9 cellular contexts compared by ENCODE assay signal in genomic region chr4:55854132-55854531, GRCh38. TPM values are rescaled to one million over a fixed set of nuclear protein-coding genes. Genes with fewer than 3 reads are reported as not detected.
DNase-seq lines count a peak whose midpoint lies in the region; ATAC-seq and TF ChIP-seq lines count a peak whose summit lies in the region.
"Had no signal": no experiment of that assay in that cellular context is flagged by ENCODE, and none has a peak within 500 bp of the region (broad histone marks: within the 10 kb centered on the region; RNA-seq: fewer than 3 reads in every experiment).

No MANE protein-coding gene starts in this region.

- dilution Hi-C loops in mammary epithelial cell (cut with HindIII; ENCODE audit: low sequenced_read_pairs), result no loop called here

- H3K18ac ChIP-seq in mesendoderm (ENCODE audit: low read length), result no peak overlapping the region

- no peaks in the 10 kb centered on the region for H3K27me3 ChIP-seq in mammary epithelial cell (ENCODE audit: insufficient read depth, low read length)
- H3K27me3 ChIP-seq in mesendoderm (ENCODE audit: insufficient read depth, low read length, poor library complexity), result no peaks in the 10 kb centered on the region

- H3K23ac ChIP-seq in mesendoderm (ENCODE audit: low read length), result no peak overlapping the region

- H3K79me2 ChIP-seq in mammary epithelial cell (ENCODE audit: insufficient read depth, low read length) (peaks cover 46% of the 10 kb centered on the region), mesendoderm (ENCODE audit: control insufficient read depth, insufficient read depth, low read length) (no peaks in the 10 kb centered on the region)

- peak overlapping the region; percentile 88 for H3K9ac ChIP-seq in mammary epithelial cell (ENCODE audit: insufficient read depth, low read length)
- peak overlapping the region; percentile 92 for H3K9ac ChIP-seq in mesendoderm (ENCODE audit: low read length)

- peak overlapping the region; percentile 93 for H3K4me2 ChIP-seq in mammary epithelial cell (ENCODE audit: insufficient read depth, low read depth, low read length)
- peak overlapping the region; percentile 85 for H3K4me2 ChIP-seq in mesendoderm (ENCODE audit: low read length)

- peaks cover 22% of the 10 kb centered on the region for H3K4me1 ChIP-seq in mammary epithelial cell (ENCODE audit: insufficient read depth, low read length)
- H3K4me1 ChIP-seq in mesendoderm (ENCODE audit: control insufficient read depth, low read depth, low read length), result peaks cover 5% of the 10 kb centered on the region

- peaks cover 4% of the 10 kb centered on the region for H3K36me3 ChIP-seq in mammary epithelial cell (ENCODE audit: insufficient read depth, low read length)
- H3K36me3 ChIP-seq in mesendoderm (ENCODE audit: control insufficient read depth, insufficient read depth, low read length), result no peaks in the 10 kb centered on the region

- no peak overlapping the region for H2AK5ac ChIP-seq in mesendoderm (ENCODE audit: low read length)

- intact Hi-C loops in mammary epithelial cell (cut with micrococcal nuclease), result loop anchor here (5.0 kb wide), 1 partner anchor 62 kb away; no protein-coding TSS in a partner anchor

- 15% methylated on average over 3 of the region's 6 CpGs for WGBS in mammary epithelial cell (ENCODE audit: low coverage, missing lambda C conversion rate)
- no CpG with 5 or more reads among the region's 6 CpGs for WGBS in mesendoderm (ENCODE audit: extremely low coverage, insufficient coverage, low lambda C conversion rate)

- peak overlapping the region; percentile 93 for H2AFZ ChIP-seq in mammary epithelial cell (ENCODE audit: low read depth, low read length)

- H3K9me3 ChIP-seq in mammary epithelial cell (replicated peaks; ENCODE audit: insufficient read depth, low read length), result no peaks in the 10 kb centered on the region

- peaks cover 4% of the 10 kb centered on the region for H3K79me1 ChIP-seq in mesendoderm (ENCODE audit: low read length)

- CTCF ChIA-PET in mammary epithelial cell (lab: Charles Lee; ENCODE audit: low non-redundant PET), result no interaction called here

- BruUV-seq in mammary epithelial cell (replicated peaks; lab: Mats Ljungman, UMichigan), result no TSS peak

- H4K8ac ChIP-seq in mesendoderm (ENCODE audit: low read depth, low read length), result no peak overlapping the region

- no peak overlapping the region for H2BK5ac ChIP-seq in mesendoderm (ENCODE audit: low read length)

- H3K4ac ChIP-seq in mesendoderm (ENCODE audit: low read depth, low read length), result no peak overlapping the region

- H3K56ac ChIP-seq in mesendoderm (ENCODE audit: low read length), result peak overlapping the region; percentile 94

- H4K5ac ChIP-seq in mesendoderm (ENCODE audit: low read length), result no peak overlapping the region

- no peak overlapping the region for H2BK120ac ChIP-seq in mesendoderm (ENCODE audit: low read depth, low read length)

- H3K27ac ChIP-seq in mammary epithelial cell (ENCODE audit: insufficient read depth, low read depth, low read length) (peak overlapping the region; percentile 60), mesendoderm (ENCODE audit: low read depth, low read length) (no peak overlapping the region)

- H4K20me1 ChIP-seq in mammary epithelial cell (ENCODE audit: insufficient read depth, low read length), result no peaks in the 10 kb centered on the region

- DNase-seq in AG10803 (ENCODE audit: low read depth), result no peak
- DNase-seq in mammary epithelial cell, result no peak
- DNase-seq in mesendoderm, result no peak
- DNase-seq in HuH-7 (ENCODE audit: low spot score), result no peak
- DNase-seq in NCI-H2171 (lab: John Stamatoyannopoulos, UW), result no peak
- no peak for DNase-seq in activated CD4-positive, CD25-positive, alpha-beta regulatory T cell treated with anti-CD3 and anti-CD28 coated beads, Interleukin-2, amount 50 U/mL, for 72 hours

- TF ChIP-seq CTCF in AG10803 (conservative IDR thresholded peaks at IDR 0.05; ENCODE audit: low read length) (no peak), mammary epithelial cell (conservative IDR thresholded peaks at IDR 0.05 in 1 of 2, IDR thresholded peaks at IDR 0.05 in 1 of 2; ENCODE audit: extremely low read depth in 1 of 2, insufficient read depth in 1 of 2, low read depth in 1 of 2, low read length in 2 of 2) (no peak)

- no peak overlapping the region for H2BK15ac ChIP-seq in mesendoderm (replicated peaks; ENCODE audit: low read depth)

- H3K4me3 ChIP-seq in AG10803 (ENCODE audit: low read length) (peak overlapping the region; percentile 94), mammary epithelial cell (replicated peaks in 1 of 3; ENCODE audit: insufficient read depth in 1 of 3, low read depth in 2 of 3, low read length in 3 of 3) (peak overlapping the region; percentile 72 to 95 (median 83)), mesendoderm (ENCODE audit: low read length) (peak overlapping the region; percentile 91)

- ATAC-seq in HG03159 (IDR thresholded peaks at IDR 0.05; ENCODE audit: unreplicated experiment), result peak; percentile 9
- ATAC-seq in GM21825 (IDR thresholded peaks at IDR 0.05; ENCODE audit: unreplicated experiment), result no peak

- in situ Hi-C loops in mammary epithelial cell (cut with MboI; ENCODE audit: low sequenced_read_pairs in 2 of 2), result loop anchor here in 1 of 2 donors (25.0 kb wide), 1 partner anchor 417 kb away; no protein-coding TSS in a partner anchor

RNA-seq across cellular contexts. Expression of gene EXOC1, which starts 0.7 kb away (rescaled TPM):
- total RNA-seq in mammary epithelial cell, result 10 to 100 TPM; 33.2 to 37.3 TPM
- polyA plus RNA-seq in mammary epithelial cell, result 13.4 TPM
- 4.7 TPM for polyA minus RNA-seq in mammary epithelial cell
- 11.9 TPM for polyA plus RNA-seq in mesendoderm (2013, experiment 1 of 2)
- 12.3 TPM for polyA plus RNA-seq in mesendoderm (2013, experiment 2 of 2)

RNA-seq across cellular contexts. Expression of gene EXOC1L, which starts 34.5 kb away (rescaled TPM):
- total RNA-seq in mammary epithelial cell, result not detected
- polyA plus RNA-seq in mammary epithelial cell, result not detected
- not detected for polyA minus RNA-seq in mammary epithelial cell
- polyA plus RNA-seq in mesendoderm (2013, experiment 1 of 2), result 0.13 TPM
- polyA plus RNA-seq in mesendoderm (2013, experiment 2 of 2), result 0.10 TPM
- total RNA-seq: subcutaneous adipose tissue had no signal
